ENCODE assay signal across 9 cellular contexts in the genomic region with DNA sequence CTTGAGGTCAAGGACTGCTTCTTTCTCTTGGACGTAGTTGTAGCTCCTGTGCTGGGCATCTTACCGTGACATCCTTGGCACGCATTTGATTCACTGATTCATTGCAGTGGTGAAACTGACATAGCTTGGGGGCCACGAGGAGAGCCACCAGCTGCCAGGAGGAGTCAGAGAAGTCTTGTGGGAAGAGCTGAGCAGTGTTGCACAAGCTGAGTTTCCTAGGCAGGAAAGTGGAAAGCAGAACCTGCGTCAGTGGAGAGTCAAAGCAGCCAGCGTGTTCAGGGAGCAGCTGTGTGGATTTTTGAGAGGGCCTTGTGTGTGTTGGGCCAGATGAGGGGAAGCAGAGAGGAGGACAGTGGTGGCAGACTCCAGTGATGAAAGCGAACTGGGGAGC. TPM values are rescaled to one million over a fixed set of nuclear protein-coding genes. Genes with fewer than 3 reads are reported as not detected.
DNase-seq lines count a peak whose midpoint lies in the region; ATAC-seq, FAIRE-seq and TF ChIP-seq lines count a peak whose summit lies in the region.
"Had no signal": no experiment of that assay in that cellular context is flagged by ENCODE, and none has a peak within 500 bp of the region (broad histone marks: within the 10 kb centered on the region; RNA-seq: fewer than 3 reads in every experiment).

No MANE protein-coding gene starts in this region.

- no peak overlapping the region for H2AFZ ChIP-seq in trophoblast cell (ENCODE audit: insufficient read depth, low read length, poor library complexity)

- FAIRE-seq in RCC 7860 (lab: Jason Lieb, UNC), result peak; percentile 93

- no peak overlapping the region for H4K12ac ChIP-seq in trophoblast cell (ENCODE audit: low read depth, low read length)

- H3K36me3 ChIP-seq in esophagus muscularis mucosa, result peaks cover 0 to 6% (median 2%) of the 10 kb centered on the region in 4 donors
- no peaks in the 10 kb centered on the region for H3K36me3 ChIP-seq in trophoblast cell (ENCODE audit: control insufficient read depth in 1 of 2, insufficient read depth in 2 of 2, low read length in 2 of 2)

- peak; percentile 57 for TF ChIP-seq POLR2A in esophagus muscularis mucosa (IDR thresholded peaks at IDR 0.05; ENCODE audit: low read depth)

- peak overlapping the region; percentile 55 to 76 (median 68) for H3K27ac ChIP-seq in esophagus muscularis mucosa (replicated peaks in 1 of 4)
- H3K27ac ChIP-seq in trophoblast cell (ENCODE audit: low read depth, low read length), result no peak overlapping the region

- ATAC-seq in GM19043 (IDR thresholded peaks at IDR 0.05; ENCODE audit: low read depth, unreplicated experiment) (peak; percentile 31), HG03457 (IDR thresholded peaks at IDR 0.05; ENCODE audit: unreplicated experiment) (no peak)

- no peak overlapping the region for H2BK12ac ChIP-seq in trophoblast cell (ENCODE audit: low read length)

- H3K18ac ChIP-seq in trophoblast cell (ENCODE audit: low read length), result peak overlapping the region; percentile 33

- no peak overlapping the region for H3K23ac ChIP-seq in trophoblast cell (ENCODE audit: low read length)

- H3K9me3 ChIP-seq in esophagus muscularis mucosa (no peaks in the 10 kb centered on the region), trophoblast cell (ENCODE audit: insufficient read depth, low read depth, low read length) (no peaks in the 10 kb centered on the region)

- DNase-seq in RCC 7860 (ENCODE audit: low spot score) (peak; percentile 90), esophagus muscularis mucosa (ENCODE audit: extremely low spot score) (no peak), trophoblast cell (peak; percentile 48 to 54), LoVo (ENCODE audit: low spot score) (no peak), RPMI8226 (no peak), HUDEP-2 (lab: John Stamatoyannopoulos, UW; ENCODE audit: unreplicated experiment in 76 of 76) (no peak)

- no peak overlapping the region for H3K4ac ChIP-seq in trophoblast cell (ENCODE audit: low read depth, low read length)

- peak; percentile 55 for TF ChIP-seq EP300 in esophagus muscularis mucosa (IDR thresholded peaks at IDR 0.05)

- H3K4me3 ChIP-seq in esophagus muscularis mucosa, result no peak overlapping the region
- H3K4me3 ChIP-seq in trophoblast cell (ENCODE audit: low read depth, low read length), result no peak overlapping the region

- H3K79me1 ChIP-seq in trophoblast cell (ENCODE audit: low read length), result no peaks in the 10 kb centered on the region

- H3K4me2 ChIP-seq in trophoblast cell (ENCODE audit: low read length), result no peak overlapping the region

- H3K27me3 ChIP-seq in esophagus muscularis mucosa (no peaks in the 10 kb centered on the region), trophoblast cell (ENCODE audit: insufficient read depth, low read length) (no peaks in the 10 kb centered on the region)

- no peak overlapping the region for H3K14ac ChIP-seq in trophoblast cell (ENCODE audit: low read length)

- H3K79me2 ChIP-seq in trophoblast cell (ENCODE audit: control insufficient read depth, insufficient read depth, low read length, poor library complexity), result no peaks in the 10 kb centered on the region

- no peak overlapping the region for H2BK120ac ChIP-seq in trophoblast cell (ENCODE audit: insufficient read depth, low read length, poor library complexity)

- TF ChIP-seq CTCF in esophagus muscularis mucosa (IDR thresholded peaks at IDR 0.05), result no peak

- H4K91ac ChIP-seq in trophoblast cell (ENCODE audit: low read depth, low read length), result no peak overlapping the region

- H2AK5ac ChIP-seq in trophoblast cell (ENCODE audit: low read length), result no peak overlapping the region

- intact Hi-C loops in esophagus muscularis mucosa (cut with DNase I), result no loop called here

- WGBS in esophagus muscularis mucosa, result 78% methylated on average over 6 of the region's 7 CpGs
- no CpG with 5 or more reads among the region's 7 CpGs for WGBS in trophoblast cell (ENCODE audit: extremely low coverage, insufficient coverage, insufficient read length)

- H3K4me1 ChIP-seq in esophagus muscularis mucosa (peaks cover 17 to 66% (median 49%) of the 10 kb centered on the region in 4 donors), trophoblast cell (ENCODE audit: control insufficient read depth in 1 of 2, insufficient read depth in 2 of 2, low read length in 2 of 2) (peaks cover 0 to 4% of the 10 kb centered on the region in 2 experiments)

- no peak overlapping the region for H4K8ac ChIP-seq in trophoblast cell (ENCODE audit: low read depth, low read length)

- H2BK5ac ChIP-seq in trophoblast cell (ENCODE audit: low read depth, low read length, poor library complexity), result no peak overlapping the region

- H3K9ac ChIP-seq in trophoblast cell (ENCODE audit: low read length), result no peak overlapping the region

RNA-seq across cellular contexts. Expression of gene GPR183, which starts 5.3 kb away (rescaled TPM):
- 10 to 100 TPM; 11.9 to 32.1 (median 22.3) TPM for total RNA-seq in esophagus muscularis mucosa
- 0.16 and 0.19 TPM in 2 replicates for polyA plus RNA-seq in trophoblast cell (2013)

RNA-seq across cellular contexts. Expression of gene GPR18, which starts 54.3 kb away (rescaled TPM):
- not detected for total RNA-seq in esophagus muscularis mucosa
- polyA plus RNA-seq in trophoblast cell (2013), result not detected in 2 replicates
- total RNA-seq: lung microvascular endothelial cell had no signal

Comparison
In these comparisons a context has a peak if more than half of its experiments do, and no peak if none do; other contexts are left out.
1. DNase-seq: peak in RCC 7860 (single experiment) and trophoblast cell (2 of 2); none in esophagus muscularis mucosa (single experiment), LoVo (single experiment), RPMI8226 (single experiment) and HUDEP-2 (0 of 76).